1 cellular context compared by ENCODE assay signal in the genomic region with DNA sequence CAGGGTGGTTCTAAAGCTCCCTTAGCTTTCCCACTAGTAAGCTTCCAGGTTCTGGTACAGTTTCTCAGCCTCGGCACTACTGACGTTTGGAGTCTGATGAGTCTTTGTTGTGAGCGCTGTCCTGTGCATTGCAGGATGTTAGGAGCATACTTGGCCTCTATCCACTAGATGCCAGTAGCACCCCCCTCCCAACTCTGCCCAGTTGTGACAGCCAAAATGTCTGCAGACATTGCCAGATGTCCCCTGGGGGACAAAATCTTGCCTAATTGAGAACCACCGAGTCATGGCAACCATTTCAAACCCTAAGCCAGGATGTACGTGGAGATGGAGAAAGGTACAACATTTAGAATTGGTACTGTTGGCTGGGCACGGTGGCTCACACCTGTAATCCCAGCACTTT.
TF ChIP-seq lines count a peak whose summit lies in the region.

No MANE protein-coding gene starts in this region.

TF ChIP-seq in IMR-90, 13 proteins besides CTCF, POLR2A, EP300 and RAD21:
- TF ChIP-seq, protein P1, sequence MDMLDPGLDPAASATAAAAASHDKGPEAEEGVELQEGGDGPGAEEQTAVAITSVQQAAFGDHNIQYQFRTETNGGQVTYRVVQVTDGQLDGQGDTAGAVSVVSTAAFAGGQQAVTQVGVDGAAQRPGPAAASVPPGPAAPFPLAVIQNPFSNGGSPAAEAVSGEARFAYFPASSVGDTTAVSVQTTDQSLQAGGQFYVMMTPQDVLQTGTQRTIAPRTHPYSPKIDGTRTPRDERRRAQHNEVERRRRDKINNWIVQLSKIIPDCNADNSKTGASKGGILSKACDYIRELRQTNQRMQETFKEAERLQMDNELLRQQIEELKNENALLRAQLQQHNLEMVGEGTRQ (IDR thresholded peaks at IDR 0.05; ENCODE audit: low read depth, low read length), result no peak
- TF ChIP-seq CEBPB (IDR thresholded peaks at IDR 0.05; ENCODE audit: low read depth, low read length), result no peak
- TF ChIP-seq BHLHE40 (IDR thresholded peaks at IDR 0.05; ENCODE audit: low read depth, low read length), result no peak
- no peak for TF ChIP-seq NFE2L2 (IDR thresholded peaks at IDR 0.05; ENCODE audit: low read depth, low read length)
- TF ChIP-seq MAFK (IDR thresholded peaks at IDR 0.05; ENCODE audit: low read depth, low read length), result no peak
- no peak for TF ChIP-seq MXI1 (IDR thresholded peaks at IDR 0.05; ENCODE audit: borderline replicate concordance, low read depth, low read length)
- no peak for TF ChIP-seq SMC3 (IDR thresholded peaks at IDR 0.05; ENCODE audit: low read depth, low read length)
- TF ChIP-seq RCOR1 (IDR thresholded peaks at IDR 0.05; ENCODE audit: insufficient replicate concordance, low read length), result no peak
- TF ChIP-seq FOS (IDR thresholded peaks at IDR 0.05; ENCODE audit: low read depth, low read length), result no peak
- TF ChIP-seq, protein P2, sequence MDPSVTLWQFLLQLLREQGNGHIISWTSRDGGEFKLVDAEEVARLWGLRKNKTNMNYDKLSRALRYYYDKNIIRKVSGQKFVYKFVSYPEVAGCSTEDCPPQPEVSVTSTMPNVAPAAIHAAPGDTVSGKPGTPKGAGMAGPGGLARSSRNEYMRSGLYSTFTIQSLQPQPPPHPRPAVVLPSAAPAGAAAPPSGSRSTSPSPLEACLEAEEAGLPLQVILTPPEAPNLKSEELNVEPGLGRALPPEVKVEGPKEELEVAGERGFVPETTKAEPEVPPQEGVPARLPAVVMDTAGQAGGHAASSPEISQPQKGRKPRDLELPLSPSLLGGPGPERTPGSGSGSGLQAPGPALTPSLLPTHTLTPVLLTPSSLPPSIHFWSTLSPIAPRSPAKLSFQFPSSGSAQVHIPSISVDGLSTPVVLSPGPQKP (IDR thresholded peaks at IDR 0.05; ENCODE audit: borderline replicate concordance, low read depth, low read length), result no peak
- TF ChIP-seq RFX5 (IDR thresholded peaks at IDR 0.05; ENCODE audit: low read depth, low read length), result no peak
